8 cellular contexts compared by ENCODE assay signal in the genomic region with DNA sequence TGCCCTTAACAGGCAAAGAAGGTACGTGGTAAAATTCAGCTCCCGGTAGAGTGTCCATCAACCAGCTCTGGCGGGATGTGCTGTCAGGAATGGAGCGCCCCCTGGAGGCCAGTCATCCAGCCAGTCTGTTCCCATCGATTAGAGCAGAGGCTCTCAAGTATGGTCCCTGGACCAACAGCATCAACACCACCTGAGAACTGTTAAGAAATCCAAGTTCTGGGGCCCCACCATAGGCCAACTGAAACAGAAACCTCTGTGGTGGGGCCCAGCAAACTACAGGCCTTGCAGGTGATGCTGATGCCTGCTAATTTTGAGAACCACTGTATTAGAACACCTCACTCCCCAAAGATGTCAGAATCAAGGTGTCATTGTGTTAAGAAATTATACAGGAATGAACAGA.
DNase-seq lines count a peak whose midpoint lies in the region; ATAC-seq and TF ChIP-seq lines count a peak whose summit lies in the region.

No MANE protein-coding gene starts in this region.

- H3K9ac ChIP-seq in fibroblast of lung (ENCODE audit: insufficient read depth, low read length), result no peak overlapping the region

- no peak overlapping the region for H3K4me2 ChIP-seq in fibroblast of lung (ENCODE audit: extremely low read depth, insufficient read depth, low read length)

- H3K4me1 Mint-ChIP-seq in progenitor cell of endocrine pancreas (ENCODE audit: low read depth), result no peaks in the 10 kb centered on the region

- H3K27me3 ChIP-seq in fibroblast of lung (ENCODE audit: control insufficient read depth, insufficient read depth, low read length), result no peaks in the 10 kb centered on the region

- H3K36me3 Mint-ChIP-seq in progenitor cell of endocrine pancreas (ENCODE audit: insufficient read depth), result peaks cover 6% of the 10 kb centered on the region

- DNase-seq in GM10248 (ENCODE audit: extremely low spot score) (no peak), fibroblast of lung (ENCODE audit: low read depth in 2 of 2) (peak; percentile 12 to 14), progenitor cell of endocrine pancreas (ENCODE audit: low spot score, unreplicated experiment) (peak; percentile 67), SHP77 treated with DMSO at 0.1 percent for 48 hours (lab: John Stamatoyannopoulos, UW) (no peak)
- DNase-seq in Jurkat, Clone E6-1 (ENCODE audit: low read depth, low spot score), result peak; percentile 38
- peak; percentile 36 for DNase-seq in activated CD4-positive, alpha-beta T cell treated with anti-CD3 and anti-CD28 coated beads, Interleukin-2, amount 50 U/mL, for 1 hour
- DNase-seq in effector CD8-positive, alpha-beta T cell (lab: John Stamatoyannopoulos, UW), result no peak

- TF ChIP-seq CTCF in GM10248 (IDR thresholded peaks at IDR 0.05; ENCODE audit: control extremely low read depth, extremely low read depth, low read depth, missing control alignments), result peak; percentile 43
- TF ChIP-seq CTCF in fibroblast of lung (conservative IDR thresholded peaks at IDR 0.05 in 1 of 2, IDR thresholded peaks at IDR 0.05 in 1 of 2; ENCODE audit: low read depth in 1 of 2, low read length in 2 of 2), result peak; percentile 23 to 48
- peak; percentile 77 for TF ChIP-seq CTCF in progenitor cell of endocrine pancreas (IDR thresholded peaks at IDR 0.05; ENCODE audit: unreplicated experiment)

- no peak overlapping the region for H3K27ac ChIP-seq in fibroblast of lung (ENCODE audit: insufficient read depth, low read length)

- no peaks in the 10 kb centered on the region for H3K79me2 ChIP-seq in fibroblast of lung (ENCODE audit: control insufficient read depth, insufficient read depth, low read length)

- H4K20me1 ChIP-seq in fibroblast of lung (ENCODE audit: control insufficient read depth, extremely low read depth, insufficient read depth, low read length), result no peaks in the 10 kb centered on the region

- H3K4me1 ChIP-seq in fibroblast of lung (ENCODE audit: control insufficient read depth, extremely low read depth, insufficient read depth, low read length), result no peaks in the 10 kb centered on the region

- H3K4me3 ChIP-seq in Jurkat, Clone E6-1 (ENCODE audit: low read length), result no peak overlapping the region
- H3K4me3 ChIP-seq in fibroblast of lung (replicated peaks in 1 of 4; ENCODE audit: control extremely low read depth in 1 of 4, insufficient read depth in 1 of 4, low read depth in 3 of 4, low read length in 4 of 4), result no peak overlapping the region

- H3K9me3 Mint-ChIP-seq in progenitor cell of endocrine pancreas (ENCODE audit: low read depth), result peaks cover 8% of the 10 kb centered on the region

- H3K27me3 Mint-ChIP-seq in progenitor cell of endocrine pancreas, result no peaks in the 10 kb centered on the region

- H3K9me3 ChIP-seq in fibroblast of lung (ENCODE audit: control insufficient read depth, insufficient read depth, low read depth, low read length), result no peaks in the 10 kb centered on the region

- H3K36me3 ChIP-seq in fibroblast of lung (ENCODE audit: control insufficient read depth, insufficient read depth, low read length), result no peaks in the 10 kb centered on the region

- no peak overlapping the region for H2AFZ ChIP-seq in fibroblast of lung (ENCODE audit: low read length)

- no peak overlapping the region for H3K4me3 Mint-ChIP-seq in progenitor cell of endocrine pancreas (ENCODE audit: low read depth)

- no peak overlapping the region for H3K27ac Mint-ChIP-seq in progenitor cell of endocrine pancreas

- POLR2A ChIA-PET in GM10248 (lab: Yijun Ruan, JAX), result no interaction called here

- ATAC-seq in GM21529 (IDR thresholded peaks at IDR 0.05; ENCODE audit: unreplicated experiment), result peak; percentile 89

- CTCF ChIA-PET in GM10248 (lab: Yijun Ruan, JAX), result interaction anchor here (0.8 to 1.9 kb wide), 4 partner anchors 10 to 27 kb away, joined by 4 to 8 read pairs (median 5); no protein-coding TSS in a partner anchor

Comparison
In these comparisons a context has a peak if more than half of its experiments do, and no peak if none do; other contexts are left out.
1. DNase-seq: peak in Jurkat, Clone E6-1 (single experiment), activated CD4-positive, alpha-beta T cell treated with anti-CD3 and anti-CD28 coated beads, Interleukin-2, amount 50 U/mL, for 1 hour (single experiment), fibroblast of lung (2 of 2) and progenitor cell of endocrine pancreas (single experiment); none in GM10248 (single experiment), effector CD8-positive, alpha-beta T cell (single experiment) and SHP77 treated with DMSO at 0.1 percent for 48 hours (single experiment).
2. Peak in every context shown above with its lines, with median percentiles within 50 percentile points of each other: CTCF ChIP-seq.